In the genomic region with DNA sequence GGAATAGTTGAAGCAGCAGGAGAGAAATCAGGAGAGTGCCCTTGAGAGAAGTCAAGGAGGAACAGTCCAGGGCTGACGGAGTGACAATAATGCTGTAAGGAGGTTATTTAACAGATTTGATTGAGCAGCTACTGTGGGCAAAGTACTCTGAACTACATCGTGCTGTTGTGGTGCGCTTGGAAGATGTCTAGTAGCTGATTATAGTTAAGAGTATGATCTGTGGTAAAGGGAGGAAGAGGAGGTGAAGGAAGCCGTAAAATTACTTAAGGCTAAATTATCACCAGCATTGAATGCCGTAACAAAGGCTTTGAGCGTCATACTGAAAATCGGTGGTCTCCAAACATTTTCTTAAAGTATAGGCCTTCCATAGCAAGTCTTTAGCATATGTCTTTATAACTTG, we compare ENCODE assay signal across 9 cellular contexts. TPM values are rescaled to one million over a fixed set of nuclear protein-coding genes. Genes with fewer than 3 reads are reported as not detected.
DNase-seq lines count a peak whose midpoint lies in the region; ATAC-seq and TF ChIP-seq lines count a peak whose summit lies in the region.
"Had no signal": no experiment of that assay in that cellular context is flagged by ENCODE, and none has a peak within 500 bp of the region (broad histone marks: within the 10 kb centered on the region; RNA-seq: fewer than 3 reads in every experiment).

No MANE protein-coding gene starts in this region.

- H3K27me3 Mint-ChIP-seq in activated naive CD4-positive, alpha-beta T cell treated with anti-CD3 and anti-CD28 coated beads, Interleukin-2, amount 50 U/mL, for 24 hours: no peaks in the 10 kb centered on the region
- H3K27me3 Mint-ChIP-seq in activated B cell treated with CpG ODN at 0.5 μM for 24 hours (no peaks in the 10 kb centered on the region), immature natural killer cell (ENCODE audit: low read depth in 3 of 3) (peaks cover 20 to 28% (median 22%) of the 10 kb centered on the region in 3 donors), type B pancreatic cell (peaks cover 7% of the 10 kb centered on the region)

- intact Hi-C loops in activated B cell treated with CpG ODN at 0.5 μM for 24 hours (cut with micrococcal nuclease): no loop called here

- TF ChIP-seq CTCF in activated B cell treated with CpG ODN at 0.5 μM for 24 hours (IDR thresholded peaks at IDR 0.05) (no peak), type B pancreatic cell (conservative IDR thresholded peaks at IDR 0.05) (no peak)

- ATAC-seq in activated B cell treated with CpG ODN at 0.5 μM for 24 hours (ENCODE audit: low read depth): no peak
- ATAC-seq in HG03095 (IDR thresholded peaks at IDR 0.05; ENCODE audit: unreplicated experiment): no peak
- ATAC-seq: PC-3 had no signal

- no peak for DNase-seq in activated naive CD4-positive, alpha-beta T cell treated with anti-CD3 and anti-CD28 coated beads, Interleukin-2, amount 50 U/mL, for 16 hours
- DNase-seq in activated B cell treated with CpG ODN at 0.5 μM for 24 hours (no peak), immature natural killer cell (no peak), type B pancreatic cell (ENCODE audit: extremely low spot score, unreplicated experiment) (no peak), NCI-H345 (lab: John Stamatoyannopoulos, UW) (no peak), DMS 273 (lab: John Stamatoyannopoulos, UW; ENCODE audit: unreplicated experiment) (no peak)
- DNase-seq: PC-3 had no signal

- H3K4me3 Mint-ChIP-seq in activated naive CD4-positive, alpha-beta T cell treated with anti-CD3 and anti-CD28 coated beads, Interleukin-2, amount 50 U/mL, for 24 hours: peak overlapping the region; percentile 54
- H3K4me3 Mint-ChIP-seq in activated B cell treated with CpG ODN at 0.5 μM for 24 hours (no peak overlapping the region), immature natural killer cell (peak overlapping the region in 4 of 5 donors; percentile 4 to 66 (median 24)), type B pancreatic cell (no peak overlapping the region)

- no peaks in the 10 kb centered on the region for H3K9me3 Mint-ChIP-seq in activated naive CD4-positive, alpha-beta T cell treated with anti-CD3 and anti-CD28 coated beads, Interleukin-2, amount 50 U/mL, for 24 hours
- no peaks in the 10 kb centered on the region for H3K9me3 Mint-ChIP-seq in activated B cell treated with CpG ODN at 0.5 μM for 24 hours
- peaks cover 0 to 3% (median 0%) of the 10 kb centered on the region in 6 donors for H3K9me3 Mint-ChIP-seq in immature natural killer cell
- H3K9me3 Mint-ChIP-seq in type B pancreatic cell: no peaks in the 10 kb centered on the region

- H3K27ac Mint-ChIP-seq in activated naive CD4-positive, alpha-beta T cell treated with anti-CD3 and anti-CD28 coated beads, Interleukin-2, amount 50 U/mL, for 24 hours: peak overlapping the region; percentile 90
- H3K27ac Mint-ChIP-seq in activated B cell treated with CpG ODN at 0.5 μM for 24 hours (peak overlapping the region; percentile 100), immature natural killer cell (peak overlapping the region; percentile 69 to 100 (median 85)), type B pancreatic cell (peak overlapping the region; percentile 10)

- H3K4me1 Mint-ChIP-seq in activated naive CD4-positive, alpha-beta T cell treated with anti-CD3 and anti-CD28 coated beads, Interleukin-2, amount 50 U/mL, for 24 hours: peaks cover 50% of the 10 kb centered on the region
- peaks cover 70% of the 10 kb centered on the region for H3K4me1 Mint-ChIP-seq in activated B cell treated with CpG ODN at 0.5 μM for 24 hours
- H3K4me1 Mint-ChIP-seq in immature natural killer cell: peaks cover 67 to 70% of the 10 kb centered on the region in 2 donors
- H3K4me1 Mint-ChIP-seq in type B pancreatic cell (ENCODE audit: unreplicated experiment): peaks cover 17% of the 10 kb centered on the region

- H3K36me3 Mint-ChIP-seq in activated naive CD4-positive, alpha-beta T cell treated with anti-CD3 and anti-CD28 coated beads, Interleukin-2, amount 50 U/mL, for 24 hours: peaks cover 21% of the 10 kb centered on the region
- H3K36me3 Mint-ChIP-seq in activated B cell treated with CpG ODN at 0.5 μM for 24 hours (ENCODE audit: low read depth) (peaks cover 50% of the 10 kb centered on the region), immature natural killer cell (peaks cover 12 to 20% (median 17%) of the 10 kb centered on the region in 3 donors), type B pancreatic cell (peaks cover 50% of the 10 kb centered on the region)

- CTCF ChIA-PET in activated B cell treated with CpG ODN at 0.5 μM for 24 hours (lab: Charles Lee): interaction anchor here (1.5 kb wide), 1 partner anchor 44 kb away, joined by 4 read pairs; no protein-coding TSS in a partner anchor

- POLR2A ChIA-PET in activated B cell treated with CpG ODN at 0.5 μM for 24 hours (lab: Charles Lee): interaction anchor here (5.8 to 30.7 kb wide), 4 partner anchors 7 to 46 kb away, joined by 93 to 976 read pairs (median 528); a partner anchor contains a TSS

RNA-seq across cellular contexts. Expression of a gene that starts 4.5 kb away (rescaled TPM):
- 370 and 379 TPM in 2 replicates for total RNA-seq in activated B cell treated with CpG ODN at 0.5 μM for 24 hours
- polyA plus RNA-seq in immature natural killer cell: 100 to 1,000 TPM; 184 to 233 (median 232) TPM
- 316 and 349 TPM in 2 replicates for total RNA-seq in type B pancreatic cell (ENCODE audit: low replicate concordance)

Comparison
In these comparisons a context has a peak if more than half of its experiments do, and no peak if none do; other contexts are left out.
1. H3K27ac Mint-ChIP-seq: peak in every context shown above with its lines; median percentile 100 in activated B cell treated with CpG ODN at 0.5 μM for 24 hours; 90 in activated naive CD4-positive, alpha-beta T cell treated with anti-CD3 and anti-CD28 coated beads, Interleukin-2, amount 50 U/mL, for 24 hours; 85 in immature natural killer cell; 10 in type B pancreatic cell.
2. H3K4me3 Mint-ChIP-seq: peak in activated naive CD4-positive, alpha-beta T cell treated with anti-CD3 and anti-CD28 coated beads, Interleukin-2, amount 50 U/mL, for 24 hours (single experiment) and immature natural killer cell (4 of 5); none in activated B cell treated with CpG ODN at 0.5 μM for 24 hours (single experiment) and type B pancreatic cell (single experiment).